Comparison of ENCODE assay signal across 35 cellular contexts in genomic region chr11:68759991-68760390, GRCh38.
"Had no signal": no experiment of that assay in that cellular context is flagged by ENCODE, and none has a peak within 500 bp of the region (broad histone marks: within the 10 kb centered on the region; RNA-seq: fewer than 3 reads in every experiment).

No MANE protein-coding gene starts in this region.

- DNase-seq: activated CD4-positive, alpha-beta memory T cell treated with anti-CD3 and anti-CD28 coated beads for 36 hours; activated CD4-positive, alpha-beta T cell treated with anti-CD3 and anti-CD28 coated beads for 1 hour; activated CD4-positive, alpha-beta T cell treated with anti-CD3 and anti-CD28 coated beads for 36 hours; activated CD4-positive, alpha-beta T cell treated with anti-CD3 and anti-CD28 coated beads for 48 hours; activated CD4-positive, alpha-beta T cell treated with anti-CD3 and anti-CD28 coated beads, Interleukin-2, amount 50 U/mL, for 1 hour; activated CD4-positive, alpha-beta T cell treated with anti-CD3 and anti-CD28 coated beads, Interleukin-2, amount 50 U/mL, for 4 hours; activated CD4-positive, CD25-positive, alpha-beta regulatory T cell; activated CD8-positive, alpha-beta memory T cell treated with anti-CD3 and anti-CD28 coated beads, Interleukin-2, amount 50 U/mL, for 4 hours; activated CD8-positive, alpha-beta T cell treated with anti-CD3 and anti-CD28 coated beads for 36 hours; activated effector memory CD4-positive, alpha-beta T cell treated with anti-CD3 and anti-CD28 coated beads, Interleukin-2, amount 50 U/mL, for 16 hours; activated gamma-delta T cell treated with Interleukin-2 at 50 U/mL for 16 hours; activated naive CD4-positive, alpha-beta T cell; activated naive CD4-positive, alpha-beta T cell treated with anti-CD3 and anti-CD28 coated beads for 36 hours; activated naive CD4-positive, alpha-beta T cell treated with anti-CD3 and anti-CD28 coated beads, Interleukin-2, amount 50 U/mL, for 16 hours; activated naive CD8-positive, alpha-beta T cell treated with anti-CD3 and anti-CD28 coated beads for 36 hours; activated T-cell treated with anti-CD3 and anti-CD28 coated beads for 4 hours; activated T-cell treated with anti-CD3 and anti-CD28 coated beads, Interleukin-2, amount 50 U/mL, for 1 hour; activated T-cell treated with anti-CD3 and anti-CD28 coated beads, Interleukin-2, amount 50 U/mL, for 4 hours; activated T-cell treated with anti-CD3 and anti-CD28 coated beads, Interleukin-2, amount 50 U/mL, for 72 hours; adrenal gland; amniotic stem cell; body of pancreas; brain microvascular endothelial cell; central memory CD4-positive, alpha-beta T cell; T-helper 1 cell; T-helper 2 cell; T-helper 9 cell had no signal

- H3K4me1 ChIP-seq: adrenal gland, body of pancreas, breast epithelium had no signal

- H3K36me3 Mint-ChIP-seq: activated naive CD8-positive, alpha-beta T cell treated with anti-CD3 and anti-CD28 coated beads for 36 hours had no signal

- H3K27ac Mint-ChIP-seq: activated CD4-positive, alpha-beta memory T cell treated with anti-CD3 and anti-CD28 coated beads for 36 hours; activated CD4-positive, alpha-beta T cell treated with anti-CD3 and anti-CD28 coated beads for 36 hours; activated CD8-positive, alpha-beta T cell treated with anti-CD3 and anti-CD28 coated beads for 36 hours; activated naive CD4-positive, alpha-beta T cell treated with anti-CD3 and anti-CD28 coated beads for 36 hours; activated naive CD8-positive, alpha-beta T cell treated with anti-CD3 and anti-CD28 coated beads for 36 hours; activated T-cell treated with anti-CD3 and anti-CD28 coated beads, Interleukin-2, amount 50 U/mL, for 72 hours; activated T-helper 1 cell treated with anti-CD3 and anti-CD28 coated beads, Interleukin-12 subunit alpha, Interleukin-12 subunit beta, Interleukin-2, Interleukin-4 antibody, amounts not matched to agents 30 ng/mL and 10 ng/mL and 1 ng/mL, durations not matched to agents 14 hours and 24 hours and 36 hours; activated T-helper 17 cell treated with anti-CD3 and anti-CD28 coated beads, Interleukin-2, amount 50 U/mL, for 72 hours; T-helper 1 cell treated with Interleukin-12 subunit alpha and Interleukin-12 subunit beta and Interleukin-4 antibody, amounts not matched to agents 30 μg/mL and 1 μg/mL, for 36 hours; T-helper 2 cell treated with Interferon-gamma antibody and Interleukin-4, amounts not matched to agents 5 μg/mL and 100 μg/mL, for 36 hours; WTC11 had no signal

- H3K9me3 ChIP-seq: adrenal gland, body of pancreas, breast epithelium had no signal

- H3K4me3 Mint-ChIP-seq: activated CD4-positive, alpha-beta memory T cell treated with anti-CD3 and anti-CD28 coated beads for 36 hours; activated CD4-positive, alpha-beta T cell treated with anti-CD3 and anti-CD28 coated beads for 36 hours; activated CD8-positive, alpha-beta T cell treated with anti-CD3 and anti-CD28 coated beads for 36 hours; activated naive CD4-positive, alpha-beta T cell treated with anti-CD3 and anti-CD28 coated beads for 36 hours; activated naive CD8-positive, alpha-beta T cell treated with anti-CD3 and anti-CD28 coated beads for 36 hours; activated T-cell treated with anti-CD3 and anti-CD28 coated beads, Interleukin-2, amount 50 U/mL, for 4 hours; activated T-cell treated with anti-CD3 and anti-CD28 coated beads, Interleukin-2, amount 50 U/mL, for 72 hours; activated T-helper 1 cell treated with anti-CD3 and anti-CD28 coated beads, Interleukin-12 subunit alpha, Interleukin-12 subunit beta, Interleukin-2, Interleukin-4 antibody, amounts not matched to agents 30 ng/mL and 10 ng/mL and 1 ng/mL, durations not matched to agents 14 hours and 24 hours and 36 hours; activated T-helper 17 cell treated with anti-CD3 and anti-CD28 coated beads, Interleukin-2, amount 50 U/mL, for 72 hours; T-helper 1 cell treated with Interleukin-12 subunit alpha and Interleukin-12 subunit beta and Interleukin-4 antibody, amounts not matched to agents 30 μg/mL and 1 μg/mL, for 36 hours; T-helper 2 cell treated with Interferon-gamma antibody and Interleukin-4, amounts not matched to agents 5 μg/mL and 100 μg/mL, for 36 hours; WTC11 had no signal

- H3K9me3 Mint-ChIP-seq: activated CD4-positive, alpha-beta memory T cell treated with anti-CD3 and anti-CD28 coated beads for 36 hours; activated CD8-positive, alpha-beta T cell treated with anti-CD3 and anti-CD28 coated beads for 36 hours; activated naive CD4-positive, alpha-beta T cell treated with anti-CD3 and anti-CD28 coated beads for 36 hours; activated naive CD4-positive, alpha-beta T cell treated with anti-CD3 and anti-CD28 coated beads, Interleukin-2, amount 50 U/mL, for 72 hours; activated naive CD8-positive, alpha-beta T cell treated with anti-CD3 and anti-CD28 coated beads for 36 hours; activated T-cell treated with anti-CD3 and anti-CD28 coated beads, Interleukin-2, amount 50 U/mL, for 4 hours; activated T-cell treated with anti-CD3 and anti-CD28 coated beads, Interleukin-2, amount 50 U/mL, for 72 hours; activated T-helper 1 cell treated with anti-CD3 and anti-CD28 coated beads, Interleukin-12 subunit alpha, Interleukin-12 subunit beta, Interleukin-2, Interleukin-4 antibody, amounts not matched to agents 30 ng/mL and 10 ng/mL and 1 ng/mL, durations not matched to agents 14 hours and 24 hours and 36 hours; activated T-helper 17 cell treated with anti-CD3 and anti-CD28 coated beads, Interleukin-2, amount 50 U/mL, for 72 hours; T-helper 1 cell treated with Interleukin-12 subunit alpha and Interleukin-12 subunit beta and Interleukin-4 antibody, amounts not matched to agents 30 μg/mL and 1 μg/mL, for 36 hours; T-helper 2 cell treated with Interferon-gamma antibody and Interleukin-4, amounts not matched to agents 5 μg/mL and 100 μg/mL, for 36 hours; WTC11 had no signal

- H3K4me1 Mint-ChIP-seq: activated CD4-positive, alpha-beta T cell treated with anti-CD3 and anti-CD28 coated beads for 36 hours; activated naive CD8-positive, alpha-beta T cell treated with anti-CD3 and anti-CD28 coated beads for 36 hours; activated T-helper 17 cell treated with anti-CD3 and anti-CD28 coated beads, Interleukin-2, amount 50 U/mL, for 72 hours had no signal

- H3K27me3 ChIP-seq: adrenal gland, body of pancreas, brain microvascular endothelial cell, breast epithelium had no signal

- H3K4me3 ChIP-seq: adrenal gland, body of pancreas, breast epithelium had no signal

- H3K36me3 ChIP-seq: brain microvascular endothelial cell had no signal

- H3K27me3 Mint-ChIP-seq: activated CD4-positive, alpha-beta memory T cell treated with anti-CD3 and anti-CD28 coated beads for 36 hours; activated CD4-positive, alpha-beta T cell treated with anti-CD3 and anti-CD28 coated beads for 36 hours; activated CD8-positive, alpha-beta T cell treated with anti-CD3 and anti-CD28 coated beads for 36 hours; activated naive CD8-positive, alpha-beta T cell treated with anti-CD3 and anti-CD28 coated beads for 36 hours; activated T-helper 17 cell treated with anti-CD3 and anti-CD28 coated beads, Interleukin-2, amount 50 U/mL, for 72 hours had no signal

- H3K27ac ChIP-seq: adrenal gland, body of pancreas, brain microvascular endothelial cell, breast epithelium, VCaP had no signal
